In the genomic region with DNA sequence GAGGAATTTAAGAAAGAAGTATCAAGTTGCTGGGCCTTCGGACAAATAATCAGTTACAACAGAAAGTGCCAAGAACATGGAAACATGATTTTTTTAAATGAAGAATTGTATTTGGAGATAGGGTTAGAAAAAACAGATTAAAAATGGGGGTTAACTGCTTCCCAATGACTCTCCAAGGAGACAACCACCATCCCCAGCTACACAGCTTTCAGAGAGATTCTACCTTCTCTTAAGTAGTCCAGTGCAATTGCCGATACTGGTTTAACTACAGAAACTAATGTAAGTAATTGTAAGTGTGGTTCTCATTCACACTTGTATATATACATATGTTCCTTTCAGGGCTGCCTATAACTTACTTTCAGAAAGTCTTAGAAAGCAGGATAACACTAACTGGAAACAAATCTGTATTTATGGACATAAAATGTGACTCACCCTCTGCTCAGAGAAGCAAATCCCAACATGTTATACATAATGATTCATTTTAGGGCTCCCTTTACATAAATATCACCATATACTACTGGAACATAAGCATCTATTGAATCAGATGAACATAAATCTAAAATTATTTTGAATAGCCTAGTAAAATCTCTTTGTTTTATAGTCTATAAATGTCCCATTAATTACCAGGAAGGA, we compare ENCODE assay signal across 20 cellular contexts.
A peak's percentile ranks its signal among the peaks of the same experiment; 100 is the strongest.
DNase-seq lines count a peak whose midpoint lies in the region; ATAC-seq and TF ChIP-seq lines count a peak whose summit lies in the region.
"Had no signal": no experiment of that assay in that cellular context is flagged by ENCODE, and none has a peak within 500 bp of the region (broad histone marks: within the 10 kb centered on the region; RNA-seq: fewer than 3 reads in every experiment).

No MANE protein-coding gene starts in this region.

- DNase-seq in HFF-Myc (ENCODE audit: extremely low read depth, low read depth) = peak; percentile 15
- peak; percentile 38 for DNase-seq in adipocyte (ENCODE audit: low read depth)
- peak; percentile 62 for DNase-seq in fibroblast of peridontal ligament (ENCODE audit: extremely low read depth)
- DNase-seq in skeletal muscle cell (ENCODE audit: low read depth) = peak; percentile 33
- no peak for DNase-seq in cerebellar nuclear complex (lab: John Stamatoyannopoulos, UW)
- DNase-seq in activated T-helper 2 cell treated with anti-CD3 and anti-CD28 coated beads, Interferon-gamma antibody, Interleukin-2, Interleukin-4, amounts not matched to agents 10 μg/mL and 5 μg/mL and 100 μg/mL, durations not matched to agents 14 hours and 24 hours and 36 hours (ENCODE audit: low spot score) = no peak
- no peak for DNase-seq in stimulated activated CD8-positive, alpha-beta memory T cell treated with anti-CD3 and anti-CD28 coated beads, Interleukin-4, amount 100 ng/mL, for 48 hours
- DNase-seq: activated CD4-positive, alpha-beta T cell treated with anti-CD3 and anti-CD28 coated beads, Interleukin-2, amount 10 ng/mL, durations not matched to agents 24 days and 14 days; activated CD8-positive, alpha-beta memory T cell treated with anti-CD3 and anti-CD28 coated beads, Interleukin-2, amount 50 U/mL, for 4 hours; activated gamma-delta T cell; BE2C; heart right ventricle; mesendoderm; natural killer cell; NCI-H146; NCI-H2171 treated with DMSO at 0.1 percent for 48 hours; RPMI8226; stimulated activated CD4-positive, alpha-beta T cell treated with anti-CD3 and anti-CD28 coated beads, Interleukin-4, amount 100 ng/mL, for 4 hours had no signal

- H3K4me3 ChIP-seq in HFF-Myc (replicated peaks; ENCODE audit: low read depth, low read length) = no peak overlapping the region
- H3K4me3 ChIP-seq in adipocyte (ENCODE audit: low read length) = no peak overlapping the region
- H3K4me3 ChIP-seq in skeletal muscle cell (ENCODE audit: low read depth, low read length) = no peak overlapping the region
- H3K4me3 ChIP-seq: heart right ventricle had no signal

- no peaks in the 10 kb centered on the region for H3K9me3 ChIP-seq in adipocyte (ENCODE audit: control insufficient read depth, low read length)
- H3K9me3 ChIP-seq: BE2C had no signal

- no peaks in the 10 kb centered on the region for H3K36me3 Mint-ChIP-seq in activated T-helper 2 cell treated with anti-CD3 and anti-CD28 coated beads, Interferon-gamma antibody, Interleukin-2, Interleukin-4, amounts not matched to agents 10 μg/mL and 5 μg/mL and 100 μg/mL, durations not matched to agents 14 hours and 24 hours and 36 hours (ENCODE audit: low read depth)
- H3K36me3 Mint-ChIP-seq: natural killer cell had no signal

- no peak for TF ChIP-seq CTCF in HFF-Myc (IDR thresholded peaks at IDR 0.05; ENCODE audit: low read depth, low read length, missing control alignments)

- no peak overlapping the region for H3K27ac Mint-ChIP-seq in activated T-helper 2 cell treated with anti-CD3 and anti-CD28 coated beads, Interferon-gamma antibody, Interleukin-2, Interleukin-4, amounts not matched to agents 10 μg/mL and 5 μg/mL and 100 μg/mL, durations not matched to agents 14 hours and 24 hours and 36 hours
- H3K27ac Mint-ChIP-seq: activated CD4-positive, alpha-beta T cell treated with anti-CD3 and anti-CD28 coated beads, Interleukin-2, amount 10 ng/mL, durations not matched to agents 24 days and 14 days; natural killer cell; progenitor cell of endocrine pancreas had no signal

- no peaks in the 10 kb centered on the region for H3K9me3 Mint-ChIP-seq in activated T-helper 2 cell treated with anti-CD3 and anti-CD28 coated beads, Interferon-gamma antibody, Interleukin-2, Interleukin-4, amounts not matched to agents 10 μg/mL and 5 μg/mL and 100 μg/mL, durations not matched to agents 14 hours and 24 hours and 36 hours
- H3K9me3 Mint-ChIP-seq: activated CD4-positive, alpha-beta T cell treated with anti-CD3 and anti-CD28 coated beads, Interleukin-2, amount 10 ng/mL, durations not matched to agents 24 days and 14 days had no signal

- no peaks in the 10 kb centered on the region for H3K27me3 Mint-ChIP-seq in activated T-helper 2 cell treated with anti-CD3 and anti-CD28 coated beads, Interferon-gamma antibody, Interleukin-2, Interleukin-4, amounts not matched to agents 10 μg/mL and 5 μg/mL and 100 μg/mL, durations not matched to agents 14 hours and 24 hours and 36 hours (ENCODE audit: low read depth)
- H3K27me3 Mint-ChIP-seq: activated CD4-positive, alpha-beta T cell treated with anti-CD3 and anti-CD28 coated beads, Interleukin-2, amount 10 ng/mL, durations not matched to agents 24 days and 14 days had no signal

- H3K4me1 Mint-ChIP-seq in activated T-helper 2 cell treated with anti-CD3 and anti-CD28 coated beads, Interferon-gamma antibody, Interleukin-2, Interleukin-4, amounts not matched to agents 10 μg/mL and 5 μg/mL and 100 μg/mL, durations not matched to agents 14 hours and 24 hours and 36 hours (ENCODE audit: low read depth) = no peaks in the 10 kb centered on the region
- H3K4me1 Mint-ChIP-seq: activated CD4-positive, alpha-beta T cell treated with anti-CD3 and anti-CD28 coated beads, Interleukin-2, amount 10 ng/mL, durations not matched to agents 24 days and 14 days; natural killer cell had no signal

- ATAC-seq in GM18858 (IDR thresholded peaks at IDR 0.05; ENCODE audit: unreplicated experiment) = no peak
- ATAC-seq: heart right ventricle, natural killer cell had no signal

- no peaks in the 10 kb centered on the region for H3K36me3 ChIP-seq in adipocyte (ENCODE audit: control insufficient read depth, insufficient read depth, low read length, severe bottlenecking)
- H3K36me3 ChIP-seq: BE2C, heart right ventricle had no signal

- H3K4me1 ChIP-seq in adipocyte (ENCODE audit: control insufficient read depth, insufficient read depth, low read length) = no peaks in the 10 kb centered on the region
- H3K4me1 ChIP-seq: BE2C, heart right ventricle had no signal

- no peak overlapping the region for H3K4me3 Mint-ChIP-seq in activated T-helper 2 cell treated with anti-CD3 and anti-CD28 coated beads, Interferon-gamma antibody, Interleukin-2, Interleukin-4, amounts not matched to agents 10 μg/mL and 5 μg/mL and 100 μg/mL, durations not matched to agents 14 hours and 24 hours and 36 hours (ENCODE audit: low read depth)
- H3K4me3 Mint-ChIP-seq: activated CD4-positive, alpha-beta T cell treated with anti-CD3 and anti-CD28 coated beads, Interleukin-2, amount 10 ng/mL, durations not matched to agents 24 days and 14 days; natural killer cell had no signal

- intact Hi-C loops in activated T-helper 2 cell treated with anti-CD3 and anti-CD28 coated beads, Interferon-gamma antibody, Interleukin-2, Interleukin-4, amounts not matched to agents 10 μg/mL and 5 μg/mL and 100 μg/mL, durations not matched to agents 14 hours and 24 hours and 36 hours (cut with micrococcal nuclease) = no loop called here

- no peaks in the 10 kb centered on the region for H3K27me3 ChIP-seq in adipocyte (replicated peaks; ENCODE audit: control insufficient read depth, insufficient read depth, low read length)
- H3K27me3 ChIP-seq: BE2C, heart right ventricle had no signal

- H3K9ac ChIP-seq in adipocyte (ENCODE audit: low read length) = no peak overlapping the region

Comparison
In these comparisons a context has a peak if more than half of its experiments do, and no peak if none do; other contexts are left out.
1. DNase-seq: peak in HFF-Myc (single experiment), adipocyte (single experiment), fibroblast of peridontal ligament (single experiment) and skeletal muscle cell (single experiment); none in cerebellar nuclear complex (0 of 2), activated T-helper 2 cell treated with anti-CD3 and anti-CD28 coated beads, Interferon-gamma antibody, Interleukin-2, Interleukin-4, amounts not matched to agents 10 μg/mL and 5 μg/mL and 100 μg/mL, durations not matched to agents 14 hours and 24 hours and 36 hours (single experiment) and stimulated activated CD8-positive, alpha-beta memory T cell treated with anti-CD3 and anti-CD28 coated beads, Interleukin-4, amount 100 ng/mL, for 48 hours (single experiment).